10 cellular contexts compared by ENCODE assay signal in the genomic region with DNA sequence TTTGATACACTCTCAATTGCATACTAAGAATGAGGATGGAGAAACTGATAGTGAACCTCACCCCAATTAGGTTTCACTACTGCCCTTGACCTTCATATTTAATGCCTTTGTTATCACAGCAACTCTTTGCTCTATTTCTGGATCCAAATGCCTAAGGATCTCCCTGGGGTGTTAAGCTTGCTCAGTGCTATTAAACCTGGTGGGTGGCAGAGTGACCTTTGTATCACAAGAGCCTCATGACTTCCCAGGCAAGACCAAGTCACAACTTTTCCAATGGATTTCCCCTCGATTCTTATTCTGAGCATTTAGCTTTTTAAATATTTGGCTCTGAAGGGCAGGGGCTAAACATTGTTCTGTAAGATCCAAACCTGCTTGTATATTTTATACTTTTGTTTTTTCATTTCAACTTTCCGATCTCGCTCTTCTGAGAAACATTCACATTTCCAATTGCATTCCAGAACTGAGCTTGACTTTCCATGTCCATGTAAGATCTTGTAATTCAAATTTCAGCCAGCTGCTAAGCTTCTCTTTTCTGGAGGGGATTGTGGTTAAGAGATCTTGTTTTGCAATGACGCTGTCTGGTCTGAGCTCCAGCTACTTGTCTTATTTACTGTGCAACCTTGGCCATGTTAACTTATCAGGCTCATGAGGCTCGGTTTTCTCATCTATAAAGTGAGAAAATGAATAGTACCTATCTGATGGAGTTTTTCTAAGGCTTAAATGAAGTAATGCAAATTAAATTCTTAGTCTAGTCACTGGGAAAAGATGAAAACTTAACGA. TPM values are rescaled to one million over a fixed set of nuclear protein-coding genes. Genes with fewer than 3 reads are reported as not detected.
DNase-seq lines count a peak whose midpoint lies in the region; ATAC-seq and TF ChIP-seq lines count a peak whose summit lies in the region.
"Had no signal": no experiment of that assay in that cellular context is flagged by ENCODE, and none has a peak within 500 bp of the region (broad histone marks: within the 10 kb centered on the region; RNA-seq: fewer than 3 reads in every experiment).

No MANE protein-coding gene starts in this region.

- ATAC-seq in GM18511 (IDR thresholded peaks at IDR 0.05; ENCODE audit: unreplicated experiment) (peak; percentile 67), HG02885 (IDR thresholded peaks at IDR 0.05; ENCODE audit: poor library complexity, unreplicated experiment) (peak; percentile 77), activated B cell treated with CpG ODN at 0.5 μM for 24 hours (ENCODE audit: low read depth) (peak; percentile 53), HG02588 (IDR thresholded peaks at IDR 0.05; ENCODE audit: unreplicated experiment) (no peak)
- ATAC-seq in naive thymus-derived CD4-positive, alpha-beta T cell = peak; percentile 36

- H3K4me3 Mint-ChIP-seq in activated B cell treated with CpG ODN at 0.5 μM for 24 hours = peak overlapping the region; percentile 0
- H3K4me3 Mint-ChIP-seq in naive thymus-derived CD4-positive, alpha-beta T cell = no peak overlapping the region

- H3K27me3 Mint-ChIP-seq in activated B cell treated with CpG ODN at 0.5 μM for 24 hours = no peaks in the 10 kb centered on the region
- peaks cover 0 to 18% (median 0%) of the 10 kb centered on the region in 5 donors for H3K27me3 Mint-ChIP-seq in naive thymus-derived CD4-positive, alpha-beta T cell

- POLR2A ChIA-PET in activated B cell treated with CpG ODN at 0.5 μM for 24 hours (lab: Charles Lee) = interaction anchor here (0.6 to 3.2 kb wide), 6 partner anchors 8 to 302 kb away, joined by 4 to 38 read pairs (median 8); a partner anchor contains a TSS
- POLR2A ChIA-PET in naive thymus-derived CD4-positive, alpha-beta T cell (lab: Charles Lee) = no interaction called here

- no peaks in the 10 kb centered on the region for H3K36me3 Mint-ChIP-seq in activated B cell treated with CpG ODN at 0.5 μM for 24 hours (ENCODE audit: low read depth)
- no peaks in the 10 kb centered on the region for H3K36me3 Mint-ChIP-seq in naive thymus-derived CD4-positive, alpha-beta T cell

- H3K4me1 ChIP-seq in naive thymus-derived CD4-positive, alpha-beta T cell (ENCODE audit: control insufficient read depth in 2 of 2, insufficient read depth in 2 of 2, low read length in 2 of 2) = no peaks in the 10 kb centered on the region

- H3K4me3 ChIP-seq in naive thymus-derived CD4-positive, alpha-beta T cell (ENCODE audit: low read length) = no peak overlapping the region

- peaks cover 30% of the 10 kb centered on the region for H3K4me1 Mint-ChIP-seq in activated B cell treated with CpG ODN at 0.5 μM for 24 hours
- peaks cover 0 to 4% (median 0%) of the 10 kb centered on the region in 7 donors for H3K4me1 Mint-ChIP-seq in naive thymus-derived CD4-positive, alpha-beta T cell

- DNase-seq in activated B cell treated with CpG ODN at 0.5 μM for 24 hours = no peak
- no peak for DNase-seq in naive thymus-derived CD4-positive, alpha-beta T cell
- DNase-seq in stimulated activated CD4-positive, alpha-beta T cell treated with anti-CD3 and anti-CD28 coated beads, Interleukin-1b, Interleukin-23, amount 100 ng/mL, for 48 hours = no peak
- no peak for DNase-seq in NCI-H1694 treated with DMSO at 0.1 percent for 48 hours (lab: John Stamatoyannopoulos, UW)
- no peak for DNase-seq in activated CD4-positive, alpha-beta T cell treated with anti-CD3 and anti-CD28 coated beads, Interleukin-2, amount 50 U/mL, for 48 hours
- DNase-seq: activated naive CD4-positive, alpha-beta T cell treated with anti-CD3 and anti-CD28 coated beads, Interleukin-2, amount 50 U/mL, for 16 hours; NCI-H1930 had no signal

- CTCF ChIA-PET in activated B cell treated with CpG ODN at 0.5 μM for 24 hours (lab: Charles Lee) = interaction anchor here (0.8 to 2.8 kb wide), 3 partner anchors 28 to 277 kb away, joined by 3 to 10 read pairs (median 4); no protein-coding TSS in a partner anchor
- CTCF ChIA-PET in naive thymus-derived CD4-positive, alpha-beta T cell (lab: Charles Lee) = no interaction called here

- H3K9me3 Mint-ChIP-seq in activated B cell treated with CpG ODN at 0.5 μM for 24 hours = no peaks in the 10 kb centered on the region
- peaks cover 0 to 1% (median 0%) of the 10 kb centered on the region in 11 donors for H3K9me3 Mint-ChIP-seq in naive thymus-derived CD4-positive, alpha-beta T cell

- no peaks in the 10 kb centered on the region for H3K27me3 ChIP-seq in naive thymus-derived CD4-positive, alpha-beta T cell (ENCODE audit: control insufficient read depth in 2 of 2, insufficient read depth in 2 of 2, low read length in 2 of 2)

- intact Hi-C loops in activated B cell treated with CpG ODN at 0.5 μM for 24 hours (cut with micrococcal nuclease) = loop anchor here (1.0 kb wide), 3 partner anchors 10 to 40 kb away; no protein-coding TSS in a partner anchor
- intact Hi-C loops in naive thymus-derived CD4-positive, alpha-beta T cell (cut with micrococcal nuclease) = no loop called here

- no peak overlapping the region for H3K27ac ChIP-seq in naive thymus-derived CD4-positive, alpha-beta T cell (ENCODE audit: low read depth, low read length)

- H3K27ac Mint-ChIP-seq in activated B cell treated with CpG ODN at 0.5 μM for 24 hours = peak overlapping the region; percentile 86
- no peak overlapping the region for H3K27ac Mint-ChIP-seq in naive thymus-derived CD4-positive, alpha-beta T cell

- no peaks in the 10 kb centered on the region for H3K9me3 ChIP-seq in naive thymus-derived CD4-positive, alpha-beta T cell (ENCODE audit: control insufficient read depth in 2 of 3, low read length in 3 of 3)

- no peaks in the 10 kb centered on the region for H3K36me3 ChIP-seq in naive thymus-derived CD4-positive, alpha-beta T cell (ENCODE audit: control insufficient read depth in 2 of 3, insufficient read depth in 3 of 3, low read length in 3 of 3)

- no peak for TF ChIP-seq CTCF in activated B cell treated with CpG ODN at 0.5 μM for 24 hours (IDR thresholded peaks at IDR 0.05)

RNA-seq across cellular contexts. Expression of a gene that starts 6.4 kb away (rescaled TPM):
- 1.1 and 1.4 TPM in 2 replicates for total RNA-seq in activated B cell treated with CpG ODN at 0.5 μM for 24 hours
- under 1 TPM in 1 of 5 experiments, not detected in 4; 0.20 TPM for total RNA-seq in naive thymus-derived CD4-positive, alpha-beta T cell
- polyA plus RNA-seq in naive thymus-derived CD4-positive, alpha-beta T cell = not detected
